1 cellular context compared by ENCODE assay signal in genomic region chr7:116455499-116455898, GRCh38.
TF ChIP-seq lines count a peak whose summit lies in the region.

No MANE protein-coding gene starts in this region.

TF ChIP-seq in GM23338, 12 proteins besides CTCF, POLR2A, EP300 and RAD21 (continued from another document):
- TF ChIP-seq ZNF462 (CRISPR knock-in tag; IDR thresholded peaks at IDR 0.05), result no peak
- no peak for TF ChIP-seq REST (IDR thresholded peaks at IDR 0.05; ENCODE audit: unreplicated experiment)
